8 cellular contexts compared by ENCODE assay signal in genomic region chr6:108526739-108527174, GRCh38. TPM values are rescaled to one million over a fixed set of nuclear protein-coding genes. Genes with fewer than 3 reads are reported as not detected.
DNase-seq lines count a peak whose midpoint lies in the region; ATAC-seq, FAIRE-seq and TF ChIP-seq lines count a peak whose summit lies in the region.

No MANE protein-coding gene starts in this region.

- H3K4me2 ChIP-seq in A549, result no peak overlapping the region

- TF ChIP-seq RAD21 in A549 (conservative IDR thresholded peaks at IDR 0.05 in 1 of 2, IDR thresholded peaks at IDR 0.05 in 1 of 2), result peak; percentile 72 to 80

- TF ChIP-seq POLR2A in A549 (IDR thresholded peaks at IDR 0.05; ENCODE audit: low read length), result no peak

- 63% methylated on average over 7 of the region's 7 CpGs for WGBS in A549 (ENCODE audit: missing lambda C conversion rate)

- no peak overlapping the region for H3K4me3 ChIP-seq in A549
- no peak overlapping the region for H3K4me3 ChIP-seq in GM12865 (ENCODE audit: low read depth, low read length)
- H3K4me3 ChIP-seq in colonic mucosa, result no peak overlapping the region

- H3K27me3 ChIP-seq in colonic mucosa, result no peaks in the 10 kb centered on the region

- DNase-seq in A549 (ENCODE audit: low read depth in 1 of 2, low spot score in 1 of 2) (peak; percentile 28 to 41), GM12865 (ENCODE audit: low read depth) (peak; percentile 40), NCI-H446 treated with DMSO at 0.1 percent for 48 hours (lab: John Stamatoyannopoulos, UW) (peak; percentile 27), colonic mucosa (no peak), lung microvascular endothelial cell (ENCODE audit: low read depth in 2 of 2) (peak; percentile 55 to 68), ecto neural progenitor cell (ENCODE audit: low spot score) (no peak)

- CTCF ChIA-PET in A549 (lab: Yijun Ruan, JAX), result interaction anchor here (0.7 to 2.3 kb wide), 7 partner anchors 14 to 549 kb away, joined by 3 to 8 read pairs (median 4); no protein-coding TSS in a partner anchor

- H3K9ac ChIP-seq in colonic mucosa (ENCODE audit: low read depth in 2 of 2, low read length in 2 of 2), result no peak overlapping the region

- H3K4me1 ChIP-seq in A549 (no peaks in the 10 kb centered on the region), colonic mucosa (no peaks in the 10 kb centered on the region)

- intact Hi-C loops in colonic mucosa (cut with DNase I), result loop anchor here (5.0 to 10.0 kb wide), 2 partner anchors 414 to 552 kb away; no protein-coding TSS in a partner anchor

- POLR2A ChIA-PET in A549 (lab: Yijun Ruan, JAX), result no interaction called here

- TF ChIP-seq CTCF in A549 (IDR thresholded peaks at IDR 0.05), result peak; percentile 67
- peak; percentile 67 for TF ChIP-seq CTCF in GM12865 (IDR thresholded peaks at IDR 0.05; ENCODE audit: insufficient read depth, low read depth, low read length, missing control alignments)
- TF ChIP-seq CTCF in colonic mucosa (IDR thresholded peaks at IDR 0.05), result peak; percentile 62

- ATAC-seq in A549 (peak in 1 of 2 experiments; percentile 65; a peak in 3 of 6 replicates), GM21423 (IDR thresholded peaks at IDR 0.05; ENCODE audit: unreplicated experiment) (no peak), GM21367 (IDR thresholded peaks at IDR 0.05; ENCODE audit: unreplicated experiment) (no peak)

- H3K9me3 ChIP-seq in A549 (no peaks in the 10 kb centered on the region), colonic mucosa (no peaks in the 10 kb centered on the region)

- no peak for FAIRE-seq in A549 (lab: Jason Lieb, UNC)

- no peaks in the 10 kb centered on the region for H3K36me3 ChIP-seq in colonic mucosa

- TF ChIP-seq EP300 in A549 (IDR thresholded peaks at IDR 0.05), result no peak

- H3K27ac ChIP-seq in A549 (no peak overlapping the region), colonic mucosa (no peak overlapping the region)

TF ChIP-seq in A549, 52 proteins besides CTCF, POLR2A, EP300 and RAD21:
- TF ChIP-seq CHD2 (IDR thresholded peaks at IDR 0.05; ENCODE audit: low read length, partially characterized antibody), result no peak
- no peak for TF ChIP-seq POLR2AphosphoS2 (conservative IDR thresholded peaks at IDR 0.05; ENCODE audit: low read length)
- TF ChIP-seq PBX3 (IDR thresholded peaks at IDR 0.05), result no peak
- TF ChIP-seq ZC3H11A (IDR thresholded peaks at IDR 0.05), result no peak
- peak; percentile 59 for TF ChIP-seq SMC3 (IDR thresholded peaks at IDR 0.05)

RNA-seq across cellular contexts. Expression of gene FOXO3, which starts 34.0 kb away (rescaled TPM):
- polyA plus RNA-seq in A549 (2011; rRNA removed) (7.5 and 10.0 TPM in 2 replicates), A549 (2017; fragmentation: RNase III; extraction: RNeasy Plus Mini Kit Qiagen cat#74134 plus additional on column Dnase treatment) (4.2 to 4.8 TPM (median 4.6 TPM) in 3 replicates)
- polyA plus RNA-seq in A549 (2012; cell fraction: cytosol; rRNA removed), result 3.5 and 5.0 TPM in 2 replicates
- 3.4 and 3.7 TPM in 2 replicates for polyA plus RNA-seq in A549 (2012; cell fraction: nucleus; rRNA removed)
- polyA minus RNA-seq in A549 (2011; rRNA and poly(A)+ RNA removed), result 37.0 and 42.7 TPM in 2 replicates
- total RNA-seq in colonic mucosa (10 to 100 TPM; 33.4 to 61.7 TPM), lung microvascular endothelial cell (10.2 and 13.9 TPM in 2 replicates)

Comparison
In these comparisons a context has a peak if more than half of its experiments do, and no peak if none do; other contexts are left out.
1. DNase-seq: peak in A549 (2 of 2), GM12865 (single experiment), NCI-H446 treated with DMSO at 0.1 percent for 48 hours (single experiment) and lung microvascular endothelial cell (2 of 2); none in colonic mucosa (single experiment) and ecto neural progenitor cell (single experiment).
2. Peak in every context shown above with its lines, with median percentiles within 50 percentile points of each other: CTCF ChIP-seq.